ENCODE assay signal across 8 cellular contexts in the genomic region with DNA sequence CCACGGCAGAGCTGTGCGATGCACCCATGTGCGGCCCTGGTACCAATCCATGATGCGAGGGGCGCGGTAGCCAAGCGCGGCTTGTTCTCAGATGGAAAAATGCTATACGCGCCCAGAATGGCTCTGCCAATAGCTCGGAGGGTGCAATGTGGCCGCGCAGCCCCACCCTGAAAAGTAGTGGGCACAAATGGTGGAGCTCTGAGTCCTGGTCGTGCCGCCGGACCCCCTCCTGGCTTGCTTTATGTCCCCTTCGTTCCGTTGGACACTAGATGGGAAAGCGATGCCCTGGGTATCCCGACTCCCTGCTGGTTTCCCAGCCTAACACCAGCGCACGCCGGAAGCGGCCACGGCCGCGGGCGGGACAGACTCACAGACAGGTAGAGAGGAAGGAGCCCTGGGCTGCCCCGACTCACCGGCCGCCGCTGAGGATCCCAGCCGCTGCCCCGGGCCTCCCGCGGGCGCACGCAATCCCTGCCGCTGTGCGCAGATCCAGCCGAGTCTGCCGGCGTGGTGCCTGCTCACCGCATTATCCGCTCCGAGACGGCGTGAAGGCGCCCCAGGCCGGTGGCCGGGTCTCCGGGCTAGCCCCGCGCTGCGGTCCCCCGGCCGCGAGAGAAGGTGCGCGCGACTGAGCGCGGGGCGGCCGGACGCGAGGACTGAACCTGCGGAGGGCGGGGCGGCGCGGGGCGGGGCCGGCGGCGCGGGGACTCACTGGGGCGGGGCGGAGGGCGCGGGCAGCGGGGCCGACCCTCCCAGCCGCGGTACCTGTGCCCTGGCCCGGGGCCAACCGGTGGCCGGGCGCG. TPM values are rescaled to one million over a fixed set of nuclear protein-coding genes. Genes with fewer than 3 reads are reported as not detected.
A peak's percentile ranks its signal among the peaks of the same experiment; 100 is the strongest.
DNase-seq lines count a peak whose midpoint lies in the region; ATAC-seq and TF ChIP-seq lines count a peak whose summit lies in the region.

A gene with protein sequence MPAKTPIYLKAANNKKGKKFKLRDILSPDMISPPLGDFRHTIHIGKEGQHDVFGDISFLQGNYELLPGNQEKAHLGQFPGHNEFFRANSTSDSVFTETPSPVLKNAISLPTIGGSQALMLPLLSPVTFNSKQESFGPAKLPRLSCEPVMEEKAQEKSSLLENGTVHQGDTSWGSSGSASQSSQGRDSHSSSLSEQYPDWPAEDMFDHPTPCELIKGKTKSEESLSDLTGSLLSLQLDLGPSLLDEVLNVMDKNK (minus strand): TSS at position 630 of the 803 bp plus-strand sequence. CDS start 25,055 bp downstream, outside the sequence.

- H3K27me3 ChIP-seq in HUES64 (ENCODE audit: insufficient read depth, low read length) (no peaks in the 10 kb centered on the region), heart right ventricle (no peaks in the 10 kb centered on the region)

- H3K4me1 ChIP-seq in HUES64 (ENCODE audit: insufficient read depth, low read length) (peaks cover 40% of the 10 kb centered on the region), heart right ventricle (peaks cover 3 to 72% (median 40%) of the 10 kb centered on the region in 9 donors)

- no peaks in the 10 kb centered on the region for H3K27me3 Mint-ChIP-seq in activated naive CD8-positive, alpha-beta T cell treated with anti-CD3 and anti-CD28 coated beads for 36 hours

- H3K4me3 Mint-ChIP-seq in activated naive CD8-positive, alpha-beta T cell treated with anti-CD3 and anti-CD28 coated beads for 36 hours = peak within 1 kb of the TSS; percentile 84

- intact Hi-C loops in heart right ventricle (cut with DNase I) = loop anchor here (1.0 to 10.0 kb wide), 15 partner anchors 16 to 256 kb away; no protein-coding TSS in a partner anchor

- H3K27ac Mint-ChIP-seq in activated naive CD8-positive, alpha-beta T cell treated with anti-CD3 and anti-CD28 coated beads for 36 hours = peak within 1 kb of the TSS; percentile 88

- ATAC-seq in GM21381 (IDR thresholded peaks at IDR 0.05; ENCODE audit: unreplicated experiment) (peak; percentile 52), SK-N-SH treated with all-trans-retinoic acid at 6 μM for 48 hours (peak; percentile 59), heart right ventricle (peak; percentile 64 to 89 (median 76))

- peak; percentile 83 for DNase-seq in D341Med (ENCODE audit: low spot score)
- peak; percentile 74 for DNase-seq in activated naive CD8-positive, alpha-beta T cell treated with anti-CD3 and anti-CD28 coated beads for 36 hours
- DNase-seq in heart right ventricle = peak; percentile 61 to 73
- no peak for DNase-seq in renal cortical epithelial cell (ENCODE audit: low read depth)
- no peak for DNase-seq in GF-D8 (lab: John Stamatoyannopoulos, UW)

- peaks cover 13% of the 10 kb centered on the region; the same call in 1 of the 2 replicates for H3K36me3 ChIP-seq in HUES64 (ENCODE audit: insufficient read depth, low read length)
- peaks cover 0 to 7% (median 0%) of the 10 kb centered on the region in 9 donors for H3K36me3 ChIP-seq in heart right ventricle

- H3K9me3 ChIP-seq in HUES64 (ENCODE audit: insufficient read depth, low read depth, low read length) = no peaks in the 10 kb centered on the region
- no peaks in the 10 kb centered on the region for H3K9me3 ChIP-seq in heart right ventricle

- TF ChIP-seq CTCF in heart right ventricle (IDR thresholded peaks at IDR 0.05) = no peak

- peaks cover 47% of the 10 kb centered on the region for H3K4me1 Mint-ChIP-seq in activated naive CD8-positive, alpha-beta T cell treated with anti-CD3 and anti-CD28 coated beads for 36 hours

- peak within 1 kb of the TSS; percentile 96 for H3K27ac ChIP-seq in HUES64 (ENCODE audit: low read depth, low read length)
- peak within 1 kb of the TSS; percentile 91 to 100 (median 99) for H3K27ac ChIP-seq in heart right ventricle

- under 1% methylated on average over 90 of the region's 90 CpGs for WGBS in HUES64
- WGBS in heart right ventricle, 2 donors = 0 to 1% methylated on average over 76 to 90 of the region's 90 CpGs

- peaks cover 12% of the 10 kb centered on the region for H3K36me3 Mint-ChIP-seq in activated naive CD8-positive, alpha-beta T cell treated with anti-CD3 and anti-CD28 coated beads for 36 hours

- H3K9me3 Mint-ChIP-seq in activated naive CD8-positive, alpha-beta T cell treated with anti-CD3 and anti-CD28 coated beads for 36 hours = no peaks in the 10 kb centered on the region

- H3K4me3 ChIP-seq in HUES64 (ENCODE audit: low read length) = peak within 1 kb of the TSS; percentile 94
- peak within 1 kb of the TSS; percentile 78 to 99 (median 95) for H3K4me3 ChIP-seq in heart right ventricle

- peak within 1 kb of the TSS; percentile 86 for H3K9ac ChIP-seq in HUES64 (ENCODE audit: low read depth, low read length)

TF ChIP-seq in SK-N-SH treated with all-trans-retinoic acid at 6 μM for 48 hours, 23 proteins besides CTCF, POLR2A, EP300 and RAD21 (continues in another document):
- no peak for TF ChIP-seq ZNF8 (CRISPR knock-in tag; IDR thresholded peaks at IDR 0.05)
- TF ChIP-seq ZFP30 (CRISPR knock-in tag; IDR thresholded peaks at IDR 0.05) = no peak
- TF ChIP-seq, protein P1, sequence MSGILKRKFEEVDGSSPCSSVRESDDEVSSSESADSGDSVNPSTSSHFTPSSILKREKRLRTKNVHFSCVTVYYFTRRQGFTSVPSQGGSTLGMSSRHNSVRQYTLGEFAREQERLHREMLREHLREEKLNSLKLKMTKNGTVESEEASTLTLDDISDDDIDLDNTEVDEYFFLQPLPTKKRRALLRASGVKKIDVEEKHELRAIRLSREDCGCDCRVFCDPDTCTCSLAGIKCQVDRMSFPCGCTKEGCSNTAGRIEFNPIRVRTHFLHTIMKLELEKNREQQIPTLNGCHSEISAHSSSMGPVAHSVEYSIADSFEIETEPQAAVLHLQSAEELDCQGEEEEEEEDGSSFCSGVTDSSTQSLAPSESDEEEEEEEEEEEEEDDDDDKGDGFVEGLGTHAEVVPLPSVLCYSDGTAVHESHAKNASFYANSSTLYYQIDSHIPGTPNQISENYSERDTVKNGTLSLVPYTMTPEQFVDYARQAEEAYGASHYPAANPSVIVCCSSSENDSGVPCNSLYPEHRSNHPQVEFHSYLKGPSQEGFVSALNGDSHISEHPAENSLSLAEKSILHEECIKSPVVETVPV (CRISPR knock-in tag; IDR thresholded peaks at IDR 0.05) = no peak
- no peak for TF ChIP-seq ARNTL (CRISPR knock-in tag; IDR thresholded peaks at IDR 0.05; ENCODE audit: borderline replicate concordance, low read depth)
- TF ChIP-seq TCF4 (CRISPR knock-in tag; IDR thresholded peaks at IDR 0.05; ENCODE audit: borderline replicate concordance) = no peak
- no peak for TF ChIP-seq TOX (CRISPR knock-in tag; IDR thresholded peaks at IDR 0.05; ENCODE audit: borderline replicate concordance)
- no peak for TF ChIP-seq CSDC2 (CRISPR knock-in tag; IDR thresholded peaks at IDR 0.05)
- TF ChIP-seq ZNF565 (CRISPR knock-in tag; conservative IDR thresholded peaks at IDR 0.05; ENCODE audit: low read depth) = no peak
- TF ChIP-seq, protein P2, sequence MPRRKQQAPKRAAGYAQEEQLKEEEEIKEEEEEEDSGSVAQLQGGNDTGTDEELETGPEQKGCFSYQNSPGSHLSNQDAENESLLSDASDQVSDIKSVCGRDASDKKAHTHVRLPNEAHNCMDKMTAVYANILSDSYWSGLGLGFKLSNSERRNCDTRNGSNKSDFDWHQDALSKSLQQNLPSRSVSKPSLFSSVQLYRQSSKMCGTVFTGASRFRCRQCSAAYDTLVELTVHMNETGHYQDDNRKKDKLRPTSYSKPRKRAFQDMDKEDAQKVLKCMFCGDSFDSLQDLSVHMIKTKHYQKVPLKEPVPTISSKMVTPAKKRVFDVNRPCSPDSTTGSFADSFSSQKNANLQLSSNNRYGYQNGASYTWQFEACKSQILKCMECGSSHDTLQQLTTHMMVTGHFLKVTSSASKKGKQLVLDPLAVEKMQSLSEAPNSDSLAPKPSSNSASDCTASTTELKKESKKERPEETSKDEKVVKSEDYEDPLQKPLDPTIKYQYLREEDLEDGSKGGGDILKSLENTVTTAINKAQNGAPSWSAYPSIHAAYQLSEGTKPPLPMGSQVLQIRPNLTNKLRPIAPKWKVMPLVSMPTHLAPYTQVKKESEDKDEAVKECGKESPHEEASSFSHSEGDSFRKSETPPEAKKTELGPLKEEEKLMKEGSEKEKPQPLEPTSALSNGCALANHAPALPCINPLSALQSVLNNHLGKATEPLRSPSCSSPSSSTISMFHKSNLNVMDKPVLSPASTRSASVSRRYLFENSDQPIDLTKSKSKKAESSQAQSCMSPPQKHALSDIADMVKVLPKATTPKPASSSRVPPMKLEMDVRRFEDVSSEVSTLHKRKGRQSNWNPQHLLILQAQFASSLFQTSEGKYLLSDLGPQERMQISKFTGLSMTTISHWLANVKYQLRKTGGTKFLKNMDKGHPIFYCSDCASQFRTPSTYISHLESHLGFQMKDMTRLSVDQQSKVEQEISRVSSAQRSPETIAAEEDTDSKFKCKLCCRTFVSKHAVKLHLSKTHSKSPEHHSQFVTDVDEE (CRISPR knock-in tag; IDR thresholded peaks at IDR 0.05) = no peak
- no peak for TF ChIP-seq ESRRG (CRISPR knock-in tag; IDR thresholded peaks at IDR 0.05)
- no peak for TF ChIP-seq ZFP3 (CRISPR knock-in tag; IDR thresholded peaks at IDR 0.05)
- TF ChIP-seq ZNF70 (CRISPR knock-in tag; IDR thresholded peaks at IDR 0.05) = no peak
- TF ChIP-seq GLIS3 (CRISPR knock-in tag; IDR thresholded peaks at IDR 0.05) = no peak
- TF ChIP-seq SNAI2 (CRISPR knock-in tag; IDR thresholded peaks at IDR 0.05) = no peak
- TF ChIP-seq OSR1 (CRISPR knock-in tag; IDR thresholded peaks at IDR 0.05) = no peak
- TF ChIP-seq, protein P3, sequence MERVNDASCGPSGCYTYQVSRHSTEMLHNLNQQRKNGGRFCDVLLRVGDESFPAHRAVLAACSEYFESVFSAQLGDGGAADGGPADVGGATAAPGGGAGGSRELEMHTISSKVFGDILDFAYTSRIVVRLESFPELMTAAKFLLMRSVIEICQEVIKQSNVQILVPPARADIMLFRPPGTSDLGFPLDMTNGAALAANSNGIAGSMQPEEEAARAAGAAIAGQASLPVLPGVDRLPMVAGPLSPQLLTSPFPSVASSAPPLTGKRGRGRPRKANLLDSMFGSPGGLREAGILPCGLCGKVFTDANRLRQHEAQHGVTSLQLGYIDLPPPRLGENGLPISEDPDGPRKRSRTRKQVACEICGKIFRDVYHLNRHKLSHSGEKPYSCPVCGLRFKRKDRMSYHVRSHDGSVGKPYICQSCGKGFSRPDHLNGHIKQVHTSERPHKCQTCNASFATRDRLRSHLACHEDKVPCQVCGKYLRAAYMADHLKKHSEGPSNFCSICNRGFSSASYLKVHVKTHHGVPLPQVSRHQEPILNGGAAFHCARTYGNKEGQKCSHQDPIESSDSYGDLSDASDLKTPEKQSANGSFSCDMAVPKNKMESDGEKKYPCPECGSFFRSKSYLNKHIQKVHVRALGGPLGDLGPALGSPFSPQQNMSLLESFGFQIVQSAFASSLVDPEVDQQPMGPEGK (CRISPR knock-in tag; IDR thresholded peaks at IDR 0.05; ENCODE audit: borderline replicate concordance) = no peak
- no peak for TF ChIP-seq RARB (CRISPR knock-in tag; IDR thresholded peaks at IDR 0.05)

RNA-seq across cellular contexts. Expression of the gene that starts here (rescaled TPM):
- polyA plus RNA-seq in HUES64 (2013, experiment 1 of 2) = 23.8 TPM
- 24.6 TPM for polyA plus RNA-seq in HUES64 (2013, experiment 2 of 2)
- total RNA-seq in activated naive CD8-positive, alpha-beta T cell treated with anti-CD3 and anti-CD28 coated beads for 36 hours = 10 to 100 TPM; 18.6 to 22.2 TPM
- 100 to 1,000 TPM in 6 of 10 donors, 10 to 100 TPM in 4; 67.3 to 188 (median 143) TPM for total RNA-seq in heart right ventricle
- 10 to 100 TPM; 28.4 to 32.9 TPM for polyA plus RNA-seq in heart right ventricle
- total RNA-seq in renal cortical epithelial cell = 22.2 and 33.2 TPM in 2 replicates

Comparison
In these comparisons a context has a peak if more than half of its experiments do, and no peak if none do; other contexts are left out.
1. DNase-seq: peak in D341Med (single experiment), activated naive CD8-positive, alpha-beta T cell treated with anti-CD3 and anti-CD28 coated beads for 36 hours (single experiment) and heart right ventricle (2 of 2); none in renal cortical epithelial cell (single experiment) and GF-D8 (single experiment).
2. Peak in every context shown above with its lines, with median percentiles within 50 percentile points of each other: ATAC-seq.